ENCODE assay signal across 8 cellular contexts in the genomic region with DNA sequence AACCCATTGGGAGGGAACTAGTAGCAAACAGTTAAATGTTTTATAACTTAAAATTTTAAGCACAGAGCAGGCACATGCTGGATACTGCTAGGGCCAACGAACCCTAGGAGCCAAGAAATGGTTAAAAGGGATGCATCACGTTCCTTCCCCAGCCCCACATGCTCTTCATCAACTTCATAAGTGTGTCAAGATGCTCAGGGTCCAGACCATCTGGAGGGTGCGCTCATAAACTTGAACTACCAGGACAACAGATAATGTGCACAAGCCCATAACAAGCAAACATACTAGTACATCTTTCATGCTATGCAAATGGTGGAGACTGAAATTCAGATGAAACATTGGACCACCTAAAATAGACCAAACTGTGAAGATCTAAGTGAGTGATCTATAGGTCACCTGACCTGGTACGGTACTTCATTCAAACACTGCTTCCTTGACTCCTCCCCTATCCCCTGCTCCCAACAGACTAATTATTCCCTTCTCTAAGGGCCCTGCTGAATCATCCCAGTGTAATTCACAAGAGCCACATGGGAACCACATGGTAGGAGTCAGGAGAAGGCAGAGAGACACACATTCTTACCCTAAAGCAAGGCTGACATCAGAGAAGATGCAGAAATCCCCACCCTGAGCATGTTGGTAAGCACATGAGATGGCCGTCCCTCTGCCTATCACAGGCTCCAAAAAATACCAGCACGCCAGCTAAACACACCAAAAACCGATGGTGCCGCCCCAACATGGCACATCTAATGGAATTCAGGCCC.
DNase-seq lines count a peak whose midpoint lies in the region; ATAC-seq and TF ChIP-seq lines count a peak whose summit lies in the region.

No MANE protein-coding gene starts in this region.

- no peaks in the 10 kb centered on the region for H3K27me3 ChIP-seq in heart left ventricle
- no peaks in the 10 kb centered on the region for H3K27me3 ChIP-seq in foreskin keratinocyte
- H3K27me3 ChIP-seq in thoracic aorta (replicated peaks; ENCODE audit: insufficient read depth) = no peaks in the 10 kb centered on the region

- peaks cover 99% of the 10 kb centered on the region for H3K4me1 Mint-ChIP-seq in activated B cell treated with CpG ODN at 0.5 μM for 24 hours

- H3K9me3 ChIP-seq in heart left ventricle = no peaks in the 10 kb centered on the region
- no peaks in the 10 kb centered on the region for H3K9me3 ChIP-seq in thoracic aorta

- 55 to 66% (median 63%) methylated on average over 8 of the region's 8 CpGs for WGBS in heart left ventricle, 4 donors

- CTCF ChIA-PET in activated B cell treated with CpG ODN at 0.5 μM for 24 hours (lab: Charles Lee) = interaction anchor here (0.6 to 3.7 kb wide), 4 partner anchors 127 to 213 kb away, joined by 3 to 10 read pairs (median 3); no protein-coding TSS in a partner anchor

- intact Hi-C loops in heart left ventricle (cut with DNase I) = loop anchor here in 4 of 10 donors (2.0 to 10.0 kb wide), 3 partner anchors 19 to 209 kb away; no protein-coding TSS in a partner anchor
- intact Hi-C loops in left cardiac atrium (cut with DNase I) = no loop called here
- intact Hi-C loops in activated B cell treated with CpG ODN at 0.5 μM for 24 hours (cut with micrococcal nuclease) = no loop called here

- no peak for TF ChIP-seq CTCF in heart left ventricle (IDR thresholded peaks at IDR 0.05)
- TF ChIP-seq CTCF in activated B cell treated with CpG ODN at 0.5 μM for 24 hours (IDR thresholded peaks at IDR 0.05) = no peak
- TF ChIP-seq CTCF in foreskin keratinocyte (conservative IDR thresholded peaks at IDR 0.05) = no peak
- TF ChIP-seq CTCF in thoracic aorta (IDR thresholded peaks at IDR 0.05) = no peak

- H3K36me3 ChIP-seq in heart left ventricle (peaks cover 0 to 8% (median 0%) of the 10 kb centered on the region in 9 donors), thoracic aorta (no peaks in the 10 kb centered on the region)

- peak overlapping the region; percentile 2 to 96 (median 80) for H3K27ac ChIP-seq in heart left ventricle
- H3K27ac ChIP-seq in foreskin keratinocyte = peak overlapping the region; percentile 71
- H3K27ac ChIP-seq in thoracic aorta = peak overlapping the region; percentile 74 to 84

- H3K27ac Mint-ChIP-seq in activated B cell treated with CpG ODN at 0.5 μM for 24 hours = peak overlapping the region; percentile 79

- peak overlapping the region in 1 of 12 donors; percentile 1 for H3K4me3 ChIP-seq in heart left ventricle
- H3K4me3 ChIP-seq in thoracic aorta = no peak overlapping the region

- ATAC-seq in heart left ventricle (no peak), left cardiac atrium (no peak), activated B cell treated with CpG ODN at 0.5 μM for 24 hours (ENCODE audit: low read depth) (no peak), foreskin keratinocyte (peak; percentile 81), thoracic aorta (ENCODE audit: insufficient number of reproducible peaks, low FRiP score, low read depth) (no peak), HG02870 (IDR thresholded peaks at IDR 0.05; ENCODE audit: unreplicated experiment) (no peak)

- peaks cover 72% of the 10 kb centered on the region for H3K36me3 Mint-ChIP-seq in activated B cell treated with CpG ODN at 0.5 μM for 24 hours (ENCODE audit: low read depth)

- H3K4me3 Mint-ChIP-seq in activated B cell treated with CpG ODN at 0.5 μM for 24 hours = peak overlapping the region; percentile 37

- no peaks in the 10 kb centered on the region for H3K27me3 Mint-ChIP-seq in activated B cell treated with CpG ODN at 0.5 μM for 24 hours

- H3K9me3 Mint-ChIP-seq in activated B cell treated with CpG ODN at 0.5 μM for 24 hours = no peaks in the 10 kb centered on the region

- no peak for TF ChIP-seq POLR2A in heart left ventricle (IDR thresholded peaks at IDR 0.05)

- POLR2A ChIA-PET in activated B cell treated with CpG ODN at 0.5 μM for 24 hours (lab: Charles Lee) = interaction anchor here (0.6 to 1.7 kb wide), 3 partner anchors 13 to 19 kb away, joined by 3 to 6 read pairs (median 4); no protein-coding TSS in a partner anchor

- DNase-seq in heart left ventricle = no peak
- no peak for DNase-seq in left cardiac atrium
- DNase-seq in activated B cell treated with CpG ODN at 0.5 μM for 24 hours = no peak
- DNase-seq in foreskin keratinocyte = peak; percentile 93 to 98
- no peak for DNase-seq in thoracic aorta (ENCODE audit: low spot score)
- no peak for DNase-seq in NCI-H1436 treated with DMSO at 0.1 percent for 48 hours (lab: John Stamatoyannopoulos, UW)
- DNase-seq in Ammon's horn (ENCODE audit: low spot score) = no peak

- H3K4me1 ChIP-seq in heart left ventricle (peaks cover 36 to 100% (median 100%) of the 10 kb centered on the region in 12 donors), foreskin keratinocyte (peaks cover 52% of the 10 kb centered on the region), thoracic aorta (ENCODE audit: control insufficient read depth in 1 of 2, low read depth in 2 of 2) (peaks cover 85 to 96% of the 10 kb centered on the region in 2 donors)

Comparison
In these comparisons a context has a peak if more than half of its experiments do, and no peak if none do; other contexts are left out.
1. DNase-seq: peak in foreskin keratinocyte (2 of 2); none in heart left ventricle (0 of 5), left cardiac atrium (single experiment), activated B cell treated with CpG ODN at 0.5 μM for 24 hours (single experiment), thoracic aorta (single experiment), NCI-H1436 treated with DMSO at 0.1 percent for 48 hours (single experiment) and Ammon's horn (single experiment).
2. Peak in every context shown above with its lines, with median percentiles within 50 percentile points of each other: H3K27ac ChIP-seq.